1 cellular context compared by ENCODE assay signal in genomic region chr2:160407393-160408204, GRCh38.
TF ChIP-seq lines count a peak whose summit lies in the region.

No MANE protein-coding gene starts in this region.

TF ChIP-seq in K562, 482 proteins besides CTCF, POLR2A, EP300 and RAD21 (continued from another document):
- TF ChIP-seq MTA2 (IDR thresholded peaks at IDR 0.05; ENCODE audit: low read depth) = no peak
